In genomic region chr22:38314992-38315800, GRCh38 we compare ENCODE assay signal across 2 cellular contexts.
TF ChIP-seq lines count a peak whose summit lies in the region.

No MANE protein-coding gene starts in this region.

TF ChIP-seq in GM12878, 131 proteins besides CTCF, POLR2A, EP300 and RAD21:
- TF ChIP-seq EED (IDR thresholded peaks at IDR 0.05; ENCODE audit: low read depth) (0 out of 2 replicates have a peak, but pooled peaks have one; percentile 20), GATAD2B (conservative IDR thresholded peaks at IDR 0.05; ENCODE audit: low read depth) (0 out of 2 replicates have a peak, but pooled peaks have one; percentile 22), IKZF1 (conservative IDR thresholded peaks at IDR 0.05) (peak; percentile 32; the same call in 1 of the 2 replicates), NKRF (conservative IDR thresholded peaks at IDR 0.05) (no peak)
TF ChIP-seq in GM12878: peak in this region for 3.

TF ChIP-seq in HepG2, 621 proteins besides CTCF, POLR2A, EP300 and RAD21 (continues in another document):
- no peak for TF ChIP-seq ZMYM3 (CRISPR knock-in tag; IDR thresholded peaks at IDR 0.05)
- TF ChIP-seq ZNF136 (CRISPR knock-in tag; IDR thresholded peaks at IDR 0.05; ENCODE audit: low read depth), result no peak
- peak; percentile 60 for TF ChIP-seq ZFX (CRISPR knock-in tag; IDR thresholded peaks at IDR 0.05; ENCODE audit: low read depth)
- TF ChIP-seq CEBPZ (IDR thresholded peaks at IDR 0.05; ENCODE audit: low read length), result no peak
- TF ChIP-seq MXD1 (CRISPR knock-in tag; IDR thresholded peaks at IDR 0.05), result peak; percentile 30; the same call in 1 of the 2 replicates
- TF ChIP-seq E2F2 (CRISPR knock-in tag; IDR thresholded peaks at IDR 0.05; ENCODE audit: borderline replicate concordance), result no peak
- TF ChIP-seq SAFB2 (CRISPR knock-in tag; IDR thresholded peaks at IDR 0.05; ENCODE audit: borderline replicate concordance, low read depth), result 0 out of 2 replicates have a peak, but pooled peaks have one; percentile 32
- TF ChIP-seq ERF (CRISPR knock-in tag; IDR thresholded peaks at IDR 0.05), result 0 out of 2 replicates have a peak, but pooled peaks have one; percentile 20
- TF ChIP-seq FOXO1 (CRISPR knock-in tag; IDR thresholded peaks at IDR 0.05), result peak; percentile 84
- TF ChIP-seq REPIN1 (CRISPR knock-in tag; IDR thresholded peaks at IDR 0.05; ENCODE audit: borderline replicate concordance, low read depth), result no peak
- TF ChIP-seq ZNF207 (IDR thresholded peaks at IDR 0.05; ENCODE audit: borderline replicate concordance), result no peak
- TF ChIP-seq KDM6A (CRISPR knock-in tag; IDR thresholded peaks at IDR 0.05; ENCODE audit: low read depth), result no peak
- 0 out of 2 replicates have a peak, but pooled peaks have one; percentile 19 for TF ChIP-seq DMAP1 (CRISPR knock-in tag; IDR thresholded peaks at IDR 0.05)
- TF ChIP-seq DMTF1 (CRISPR knock-in tag; IDR thresholded peaks at IDR 0.05), result no peak
- no peak for TF ChIP-seq AHR (CRISPR knock-in tag; IDR thresholded peaks at IDR 0.05)
- no peak for TF ChIP-seq ZNF614 (CRISPR knock-in tag; IDR thresholded peaks at IDR 0.05; ENCODE audit: borderline replicate concordance)
- peak; percentile 47; the same call in 1 of the 2 replicates for TF ChIP-seq PAXIP1 (CRISPR knock-in tag; conservative IDR thresholded peaks at IDR 0.05)
- peak; percentile 26; the same call in 1 of the 2 replicates for TF ChIP-seq GATAD2A (CRISPR knock-in tag; IDR thresholded peaks at IDR 0.05)
- no peak for TF ChIP-seq ZNF33A (CRISPR knock-in tag; IDR thresholded peaks at IDR 0.05; ENCODE audit: borderline replicate concordance)
- no peak for TF ChIP-seq SRSF4 (IDR thresholded peaks at IDR 0.05; ENCODE audit: low read depth, low read length, poor library complexity, severe bottlenecking)
- TF ChIP-seq KDM2A (CRISPR knock-in tag; IDR thresholded peaks at IDR 0.05; ENCODE audit: borderline replicate concordance, low read depth), result 0 out of 2 replicates have a peak, but pooled peaks have one; percentile 33
- no peak for TF ChIP-seq ZNF639 (CRISPR knock-in tag; conservative IDR thresholded peaks at IDR 0.05)
- no peak for TF ChIP-seq ZKSCAN1 (IDR thresholded peaks at IDR 0.05; ENCODE audit: low read length)
- 0 out of 2 replicates have a peak, but pooled peaks have one; percentile 21 for TF ChIP-seq ZNF770 (CRISPR knock-in tag; IDR thresholded peaks at IDR 0.05)
- TF ChIP-seq FOXP1 (IDR thresholded peaks at IDR 0.05), result no peak
- TF ChIP-seq FOXP1 (CRISPR knock-in tag; IDR thresholded peaks at IDR 0.05), result peak; percentile 89
- peak; percentile 47; the same call in 1 of the 2 replicates for TF ChIP-seq ZSCAN25 (CRISPR knock-in tag; IDR thresholded peaks at IDR 0.05)
- no peak for TF ChIP-seq POLR2AphosphoS5 (IDR thresholded peaks at IDR 0.05; ENCODE audit: low read depth, low read length)
- TF ChIP-seq PATZ1 (CRISPR knock-in tag; IDR thresholded peaks at IDR 0.05), result peak; percentile 60; the same call in 1 of the 2 replicates
- TF ChIP-seq FOXA1 (IDR thresholded peaks at IDR 0.05), result no peak
- TF ChIP-seq FOXA1 (CRISPR knock-in tag; IDR thresholded peaks at IDR 0.05), result peak; percentile 70
- no peak for TF ChIP-seq ZNF678 (CRISPR knock-in tag; IDR thresholded peaks at IDR 0.05)
- TF ChIP-seq ZNF280B (CRISPR knock-in tag; IDR thresholded peaks at IDR 0.05; ENCODE audit: borderline replicate concordance), result no peak
- no peak for TF ChIP-seq GZF1 (CRISPR knock-in tag; IDR thresholded peaks at IDR 0.05)
- no peak for TF ChIP-seq ZNF691 (CRISPR knock-in tag; IDR thresholded peaks at IDR 0.05; ENCODE audit: borderline replicate concordance, low read depth)
- TF ChIP-seq MED13 (CRISPR knock-in tag; IDR thresholded peaks at IDR 0.05), result no peak
